Comparison of ENCODE assay signal across 1 cellular context in genomic region chr7:140696679-140697446, GRCh38.
TF ChIP-seq lines count a peak whose summit lies in the region.

TSS of gene NDUFB2 (plus strand) at chr7:140696708. CDS start at chr7:140696745, 37 bp downstream.

TF ChIP-seq in K562, 482 proteins besides CTCF, POLR2A, EP300 and RAD21 (continued from another document and continues in another):
- TF ChIP-seq ZBTB5 (IDR thresholded peaks at IDR 0.05), result no peak
- peak; percentile 69 for TF ChIP-seq REST (CRISPR knock-in tag; IDR thresholded peaks at IDR 0.05; ENCODE audit: low read depth)
- peak; percentile 84 for TF ChIP-seq SIN3B (IDR thresholded peaks at IDR 0.05; ENCODE audit: low read depth)
- TF ChIP-seq ZBTB49 (CRISPR knock-in tag; IDR thresholded peaks at IDR 0.05; ENCODE audit: borderline replicate concordance), result peak; percentile 98
- TF ChIP-seq TFAM (CRISPR knock-in tag; conservative IDR thresholded peaks at IDR 0.05), result no peak
- peak in 1 of 2 experiments; percentile 93; a peak in 2 of 4 replicates for TF ChIP-seq HDAC1 (IDR thresholded peaks at IDR 0.05)
- TF ChIP-seq ZNF318 (IDR thresholded peaks at IDR 0.05; ENCODE audit: borderline replicate concordance in 1 of 2, low read depth in 1 of 2), result no peak
- no peak for TF ChIP-seq ZNF436 (CRISPR knock-in tag; IDR thresholded peaks at IDR 0.05)
- no peak for TF ChIP-seq ZNF280A (IDR thresholded peaks at IDR 0.05; ENCODE audit: low read depth, partially characterized antibody)
- TF ChIP-seq BRD4 (IDR thresholded peaks at IDR 0.05), result no peak; the same call in 1 of the 2 replicates
- TF ChIP-seq MAFF (IDR thresholded peaks at IDR 0.05; ENCODE audit: low read length), result no peak
- no peak for TF ChIP-seq GTF2A2 (tag; IDR thresholded peaks at IDR 0.05)
- 0 out of 2 replicates have a peak, but pooled peaks have one; percentile 2 for TF ChIP-seq SMARCA4 (IDR thresholded peaks at IDR 0.05)
- TF ChIP-seq SIRT6 (IDR thresholded peaks at IDR 0.05; ENCODE audit: low read depth, low read length), result no peak
- TF ChIP-seq DDX20 (tag; IDR thresholded peaks at IDR 0.05; ENCODE audit: low read depth), result no peak
- no peak for TF ChIP-seq KAT8 (IDR thresholded peaks at IDR 0.05; ENCODE audit: low read depth)
- TF ChIP-seq DLX4 (CRISPR knock-in tag; IDR thresholded peaks at IDR 0.05), result no peak
- peak; percentile 29 to 71 (median 69) for TF ChIP-seq YY1 (IDR thresholded peaks at IDR 0.05; ENCODE audit: borderline replicate concordance in 1 of 3, control insufficient read depth in 1 of 3, extremely low read depth in 1 of 3, insufficient read depth in 3 of 3, insufficient read length in 1 of 3, insufficient replicate concordance in 2 of 3, low read depth in 1 of 3, low read length in 2 of 3)
- peak; percentile 6 for TF ChIP-seq CTCFL (IDR thresholded peaks at IDR 0.05; ENCODE audit: borderline replicate concordance, insufficient read depth, low read depth, low read length, poor library complexity, severe bottlenecking)
- TF ChIP-seq ZNF717 (CRISPR knock-in tag; IDR thresholded peaks at IDR 0.05), result peak; percentile 75; the same call in 1 of the 2 replicates
- TF ChIP-seq L3MBTL2 (IDR thresholded peaks at IDR 0.05), result peak; percentile 95
- peak; percentile 83; the same call in 1 of the 2 replicates for TF ChIP-seq ZNF282 (CRISPR knock-in tag; IDR thresholded peaks at IDR 0.05)
- TF ChIP-seq DMBX1 (CRISPR knock-in tag; IDR thresholded peaks at IDR 0.05; ENCODE audit: borderline replicate concordance), result no peak
- 0 out of 2 replicates have a peak, but pooled peaks have one; percentile 9 for TF ChIP-seq ZNF165 (CRISPR knock-in tag; IDR thresholded peaks at IDR 0.05; ENCODE audit: borderline replicate concordance)
- TF ChIP-seq ZNF143 (CRISPR knock-in tag; IDR thresholded peaks at IDR 0.05), result peak; percentile 97
- no peak; the same call in none of the 2 replicates for TF ChIP-seq ZBTB26 (CRISPR knock-in tag; IDR thresholded peaks at IDR 0.05)
- peak; percentile 76 for TF ChIP-seq KLF16 (IDR thresholded peaks at IDR 0.05)
- TF ChIP-seq ZNF197 (CRISPR knock-in tag; IDR thresholded peaks at IDR 0.05; ENCODE audit: low read depth), result no peak
- TF ChIP-seq ZNF253 (CRISPR knock-in tag; conservative IDR thresholded peaks at IDR 0.05), result no peak
- peak; percentile 79 for TF ChIP-seq GABPA (tag; conservative IDR thresholded peaks at IDR 0.05; ENCODE audit: low read depth)
- TF ChIP-seq HBP1 (CRISPR knock-in tag; IDR thresholded peaks at IDR 0.05), result 0 out of 2 replicates have a peak, but pooled peaks have one; percentile 5
- TF ChIP-seq ZNF146 (CRISPR knock-in tag; IDR thresholded peaks at IDR 0.05; ENCODE audit: unreplicated experiment), result peak; percentile 4
- TF ChIP-seq IFI16 (CRISPR knock-in tag; IDR thresholded peaks at IDR 0.05), result no peak
